In genomic region chr4:83013931-83014330, GRCh38 we compare ENCODE assay signal across 10 cellular contexts. TPM values are rescaled to one million over a fixed set of nuclear protein-coding genes. Genes with fewer than 3 reads are reported as not detected.
DNase-seq lines count a peak whose midpoint lies in the region; ATAC-seq and TF ChIP-seq lines count a peak whose summit lies in the region.
"Had no signal": no experiment of that assay in that cellular context is flagged by ENCODE, and none has a peak within 500 bp of the region (broad histone marks: within the 10 kb centered on the region; RNA-seq: fewer than 3 reads in every experiment).

No MANE protein-coding gene starts in this region.

- H3K9me3 Mint-ChIP-seq in HFFc6 (no peaks in the 10 kb centered on the region), naive B cell (no peaks in the 10 kb centered on the region)
- no peaks in the 10 kb centered on the region for H3K9me3 Mint-ChIP-seq in activated naive CD8-positive, alpha-beta T cell treated with anti-CD3 and anti-CD28 coated beads, Interleukin-2, amount 50 U/mL, for 24 hours

- DNase-seq in BE2C (no peak), HFFc6 (no peak), naive B cell (no peak), SHP77 (lab: John Stamatoyannopoulos, UW) (no peak), NCI-H1092 (lab: John Stamatoyannopoulos, UW) (no peak), G401 (ENCODE audit: low spot score) (no peak)
- DNase-seq in activated naive CD8-positive, alpha-beta T cell treated with anti-CD3 and anti-CD28 coated beads, Interleukin-2, amount 50 U/mL, for 24 hours = no peak
- no peak for DNase-seq in stimulated activated CD8-positive, alpha-beta memory T cell treated with anti-CD3 and anti-CD28 coated beads, Interleukin-4, amount 100 ng/mL, for 48 hours
- DNase-seq: effector memory CD4-positive, alpha-beta T cell; stimulated activated CD4-positive, alpha-beta T cell treated with anti-CD3 and anti-CD28 coated beads, Interleukin-12 subunit alpha, Interleukin-12 subunit beta, amount 100 ng/mL, for 4 hours had no signal

- in situ Hi-C loops in G401 (cut with HindIII; ENCODE audit: low sequenced_read_pairs) = no loop called here

- TF ChIP-seq CTCF in BE2C (IDR thresholded peaks at IDR 0.05; ENCODE audit: low read depth, low read length) (no peak), HFFc6 (IDR thresholded peaks at IDR 0.05) (no peak)

- H3K4me1 ChIP-seq in BE2C = peaks cover 3% of the 10 kb centered on the region; the same call in 1 of the 2 replicates

- H3K36me3 Mint-ChIP-seq in HFFc6 (ENCODE audit: low read depth) = no peaks in the 10 kb centered on the region
- H3K36me3 Mint-ChIP-seq in activated naive CD8-positive, alpha-beta T cell treated with anti-CD3 and anti-CD28 coated beads, Interleukin-2, amount 50 U/mL, for 24 hours (ENCODE audit: low read depth) = no peaks in the 10 kb centered on the region
- H3K36me3 Mint-ChIP-seq in naive B cell = no peaks in the 10 kb centered on the region

- H3K27me3 ChIP-seq in BE2C = no peaks in the 10 kb centered on the region

- H3K27me3 Mint-ChIP-seq in HFFc6 (ENCODE audit: insufficient read depth) = peaks cover 2% of the 10 kb centered on the region; the same call in 1 of the 2 replicates
- no peaks in the 10 kb centered on the region for H3K27me3 Mint-ChIP-seq in activated naive CD8-positive, alpha-beta T cell treated with anti-CD3 and anti-CD28 coated beads, Interleukin-2, amount 50 U/mL, for 24 hours
- no peaks in the 10 kb centered on the region for H3K27me3 Mint-ChIP-seq in naive B cell

- H3K4me1 Mint-ChIP-seq in HFFc6 (ENCODE audit: low read depth) (peaks cover 34% of the 10 kb centered on the region), naive B cell (peaks cover 36 to 41% (median 36%) of the 10 kb centered on the region in 3 donors)
- peaks cover 36% of the 10 kb centered on the region for H3K4me1 Mint-ChIP-seq in activated naive CD8-positive, alpha-beta T cell treated with anti-CD3 and anti-CD28 coated beads, Interleukin-2, amount 50 U/mL, for 24 hours

- ATAC-seq in activated naive CD8-positive, alpha-beta T cell treated with anti-CD3 and anti-CD28 coated beads, Interleukin-2, amount 50 U/mL, for 24 hours = no peak
- ATAC-seq in naive B cell (ENCODE audit: low read depth in 2 of 2) = no peak

- peak overlapping the region; percentile 80 for H3K4me3 ChIP-seq in BE2C (ENCODE audit: low read depth, low read length)

- H3K27ac Mint-ChIP-seq in HFFc6 = peak overlapping the region; percentile 91
- peak overlapping the region; percentile 96 for H3K27ac Mint-ChIP-seq in activated naive CD8-positive, alpha-beta T cell treated with anti-CD3 and anti-CD28 coated beads, Interleukin-2, amount 50 U/mL, for 24 hours
- H3K27ac Mint-ChIP-seq in naive B cell = peak overlapping the region in 1 of 6 donors; percentile 96

- no peaks in the 10 kb centered on the region for H3K9me3 ChIP-seq in BE2C

- peak overlapping the region; percentile 93 for H3K4me3 Mint-ChIP-seq in HFFc6
- peak overlapping the region; percentile 93 for H3K4me3 Mint-ChIP-seq in activated naive CD8-positive, alpha-beta T cell treated with anti-CD3 and anti-CD28 coated beads, Interleukin-2, amount 50 U/mL, for 24 hours
- H3K4me3 Mint-ChIP-seq in naive B cell = peak overlapping the region in 7 of 8 donors; percentile 93 to 99 (median 96)

- H3K36me3 ChIP-seq in BE2C = no peaks in the 10 kb centered on the region

RNA-seq across cellular contexts. Expression of gene LIN54, which starts 3.3 kb away (rescaled TPM):
- 4.9 TPM for polyA plus RNA-seq in BE2C (2012; ENCODE audit: insufficient read depth, insufficient read length, low read depth)
- total RNA-seq in HFFc6 (2021; fragmentation: NEBNext Ultra II Directional; extraction: Animal tissue kit (Norgen Biotek cat#: 25700)) = 10 to 100 TPM; 13.8 to 20.5 (median 18.6) TPM
- 1 to 10 TPM; 3.1 to 8.4 (median 7.8) TPM for polyA plus RNA-seq in naive B cell (ENCODE audit: low read depth in 6 of 6)
- total RNA-seq in G401 (2014; rRNA removed; shearing (Covaris generic)) = 22.3 and 30.0 TPM in 2 replicates

RNA-seq across cellular contexts. Expression of gene COPS4, which starts 21.1 kb away (rescaled TPM):
- polyA plus RNA-seq in BE2C (2012; ENCODE audit: insufficient read depth, insufficient read length, low read depth) = 48.7 TPM
- 10 to 100 TPM; 56.4 to 73.6 (median 69.2) TPM for total RNA-seq in HFFc6 (2021; fragmentation: NEBNext Ultra II Directional; extraction: Animal tissue kit (Norgen Biotek cat#: 25700))
- polyA plus RNA-seq in naive B cell (ENCODE audit: low read depth in 6 of 6) = 10 to 100 TPM; 40.1 to 74.5 (median 49.2) TPM
- total RNA-seq in G401 (2014; rRNA removed; shearing (Covaris generic)) = 166 and 173 TPM in 2 replicates
